16 cellular contexts compared by ENCODE assay signal in genomic region chr2:240791821-240792657, GRCh38. TPM values are rescaled to one million over a fixed set of nuclear protein-coding genes. Genes with fewer than 3 reads are reported as not detected.
DNase-seq lines count a peak whose midpoint lies in the region; ATAC-seq and TF ChIP-seq lines count a peak whose summit lies in the region.
"Had no signal": no experiment of that assay in that cellular context is flagged by ENCODE, and none has a peak within 500 bp of the region (broad histone marks: within the 10 kb centered on the region; RNA-seq: fewer than 3 reads in every experiment).

No MANE protein-coding gene starts in this region.

- H3K4me1 Mint-ChIP-seq in T-helper 17 cell = peaks cover 4% of the 10 kb centered on the region
- H3K4me1 Mint-ChIP-seq: activated naive CD8-positive, alpha-beta T cell treated with anti-CD3 and anti-CD28 coated beads, Interleukin-2, amount 50 U/mL, for 24 hours; B cell had no signal

- H3K9me3 ChIP-seq in T-helper 17 cell (ENCODE audit: control insufficient read depth, low read length, poor library complexity, severe bottlenecking) = no peaks in the 10 kb centered on the region
- H3K9me3 ChIP-seq: suprapubic skin had no signal

- H3K36me3 Mint-ChIP-seq in T-helper 17 cell (ENCODE audit: low read depth) = no peaks in the 10 kb centered on the region

- intact Hi-C loops in left ventricle myocardium superior (cut with micrococcal nuclease) = no loop called here

- DNase-seq in G401 (ENCODE audit: low spot score) (peak; percentile 69), T-helper 17 cell (peak in 1 of 3 donors; percentile 7), left ventricle myocardium superior (peak; percentile 17), pons (ENCODE audit: low spot score) (peak; percentile 42), KG1 (lab: John Stamatoyannopoulos, UW) (no peak), NCI-H510A (lab: John Stamatoyannopoulos, UW) (no peak), foreskin fibroblast (no peak)
- DNase-seq: activated naive CD8-positive, alpha-beta T cell treated with anti-CD3 and anti-CD28 coated beads, Interleukin-2, amount 50 U/mL, for 24 hours; cortex of kidney; DMS53; NCI-H2171 treated with DMSO at 0.1 percent for 48 hours had no signal

- H3K4me3 Mint-ChIP-seq in T-helper 17 cell = peak overlapping the region; percentile 57
- H3K4me3 Mint-ChIP-seq: activated naive CD8-positive, alpha-beta T cell treated with anti-CD3 and anti-CD28 coated beads, Interleukin-2, amount 50 U/mL, for 24 hours; B cell had no signal

- no peak overlapping the region for H3K4me3 ChIP-seq in foreskin fibroblast (ENCODE audit: low read depth in 1 of 2, low read length in 2 of 2)
- H3K4me3 ChIP-seq: lung, suprapubic skin had no signal

- in situ Hi-C loops in G401 (cut with HindIII; ENCODE audit: low sequenced_read_pairs) = no loop called here

- TF ChIP-seq CTCF in foreskin fibroblast (IDR thresholded peaks at IDR 0.05; ENCODE audit: low read depth, low read length) = no peak

- no peak for ATAC-seq in T-helper 17 cell
- ATAC-seq in left ventricle myocardium superior = peak; percentile 45
- no peak for ATAC-seq in HG02571 (IDR thresholded peaks at IDR 0.05; ENCODE audit: unreplicated experiment)
- ATAC-seq: activated naive CD8-positive, alpha-beta T cell treated with anti-CD3 and anti-CD28 coated beads, Interleukin-2, amount 50 U/mL, for 24 hours; esophagus mucosa had no signal

- no peak overlapping the region for H3K27ac Mint-ChIP-seq in T-helper 17 cell
- H3K27ac Mint-ChIP-seq: activated naive CD8-positive, alpha-beta T cell treated with anti-CD3 and anti-CD28 coated beads, Interleukin-2, amount 50 U/mL, for 24 hours; B cell had no signal

- H3K27me3 Mint-ChIP-seq in T-helper 17 cell = peaks cover 39% of the 10 kb centered on the region

RNA-seq across cellular contexts. Expression of gene KIF1A, which starts 28.0 kb away (rescaled TPM):
- total RNA-seq in G401 (2014; rRNA removed; shearing (Covaris generic)) = 15.3 and 24.9 TPM in 2 replicates
- total RNA-seq in T-helper 17 cell (under 1 TPM in 1 of 2 donors, not detected in 1; 0.18 TPM), left ventricle myocardium superior (1.6 TPM)
- total RNA-seq: B cell had no signal

Comparison
In these comparisons a context has a peak if more than half of its experiments do, and no peak if none do; other contexts are left out.
1. DNase-seq: peak in G401 (single experiment), left ventricle myocardium superior (single experiment) and pons (single experiment); none in KG1 (single experiment), NCI-H510A (single experiment) and foreskin fibroblast (0 of 2).